Comparison of ENCODE assay signal across 1 cellular context in genomic region chr10:95539560-95540284, GRCh38.
TF ChIP-seq lines count a peak whose summit lies in the region.

No MANE protein-coding gene starts in this region.

TF ChIP-seq in HepG2, 621 proteins besides CTCF, POLR2A, EP300 and RAD21 (continued from another document and continues in another):
- TF ChIP-seq ZBTB4 (CRISPR knock-in tag; IDR thresholded peaks at IDR 0.05; ENCODE audit: borderline replicate concordance) (no peak), TAF15 (IDR thresholded peaks at IDR 0.05; ENCODE audit: low read depth, low read length, poor library complexity, severe bottlenecking) (no peak), ZNF615 (CRISPR knock-in tag; IDR thresholded peaks at IDR 0.05; ENCODE audit: borderline replicate concordance) (no peak), ZGPAT (CRISPR knock-in tag; IDR thresholded peaks at IDR 0.05) (no peak), ZNF773 (CRISPR knock-in tag; IDR thresholded peaks at IDR 0.05; ENCODE audit: borderline replicate concordance) (no peak), ZBTB8A (CRISPR knock-in tag; IDR thresholded peaks at IDR 0.05; ENCODE audit: borderline replicate concordance, low read depth) (no peak), THAP7 (CRISPR knock-in tag; IDR thresholded peaks at IDR 0.05) (no peak), RBAK (CRISPR knock-in tag; IDR thresholded peaks at IDR 0.05) (no peak), DNMT3B (CRISPR knock-in tag; conservative IDR thresholded peaks at IDR 0.05) (no peak), TGIF2 (CRISPR knock-in tag; IDR thresholded peaks at IDR 0.05) (no peak), NFKBIZ (CRISPR knock-in tag; IDR thresholded peaks at IDR 0.05) (no peak), FOXO1 (CRISPR knock-in tag; IDR thresholded peaks at IDR 0.05) (no peak; the same call in 1 of the 2 replicates), RFXAP (CRISPR knock-in tag; IDR thresholded peaks at IDR 0.05; ENCODE audit: borderline replicate concordance) (no peak), HNRNPL (IDR thresholded peaks at IDR 0.05; ENCODE audit: low read depth, low read length) (no peak), ZNF772 (CRISPR knock-in tag; IDR thresholded peaks at IDR 0.05) (no peak), KAT8 (CRISPR knock-in tag; IDR thresholded peaks at IDR 0.05) (no peak), ZNF570 (CRISPR knock-in tag; IDR thresholded peaks at IDR 0.05; ENCODE audit: borderline replicate concordance) (no peak), ZNF549 (CRISPR knock-in tag; IDR thresholded peaks at IDR 0.05) (no peak), ZNF33B (CRISPR knock-in tag; IDR thresholded peaks at IDR 0.05) (no peak), KDM6A (CRISPR knock-in tag; IDR thresholded peaks at IDR 0.05; ENCODE audit: low read depth) (peak; percentile 63; the same call in 1 of the 2 replicates), ZNF724P (CRISPR knock-in tag; IDR thresholded peaks at IDR 0.05; ENCODE audit: borderline replicate concordance) (no peak), SIX1 (CRISPR knock-in tag; IDR thresholded peaks at IDR 0.05; ENCODE audit: borderline replicate concordance) (no peak), ZNF678 (CRISPR knock-in tag; IDR thresholded peaks at IDR 0.05) (no peak), PRDM4 (CRISPR knock-in tag; IDR thresholded peaks at IDR 0.05; ENCODE audit: borderline replicate concordance) (no peak), ELF1 (CRISPR knock-in tag; IDR thresholded peaks at IDR 0.05) (no peak), HDAC6 (IDR thresholded peaks at IDR 0.05; ENCODE audit: low read depth, low read length) (no peak), NR0B2 (CRISPR knock-in tag; IDR thresholded peaks at IDR 0.05) (no peak), TFDP2 (CRISPR knock-in tag; IDR thresholded peaks at IDR 0.05) (no peak), PAXIP1 (CRISPR knock-in tag; conservative IDR thresholded peaks at IDR 0.05) (peak; percentile 85), ZNF776 (CRISPR knock-in tag; IDR thresholded peaks at IDR 0.05) (no peak), SRSF9 (IDR thresholded peaks at IDR 0.05; ENCODE audit: borderline replicate concordance, insufficient read depth, low read depth, low read length, poor library complexity, severe bottlenecking) (no peak), ZNF205 (CRISPR knock-in tag; IDR thresholded peaks at IDR 0.05) (no peak), ZNF670 (CRISPR knock-in tag; IDR thresholded peaks at IDR 0.05; ENCODE audit: borderline replicate concordance) (no peak), ZNF451 (CRISPR knock-in tag; IDR thresholded peaks at IDR 0.05) (no peak), ZNF841 (CRISPR knock-in tag; IDR thresholded peaks at IDR 0.05; ENCODE audit: borderline replicate concordance) (no peak), NFKB2 (CRISPR knock-in tag; IDR thresholded peaks at IDR 0.05; ENCODE audit: borderline replicate concordance) (no peak), FOXA1 (IDR thresholded peaks at IDR 0.05) (no peak), FOXA1 (CRISPR knock-in tag; IDR thresholded peaks at IDR 0.05) (no peak; the same call in 1 of the 2 replicates), CEBPB (IDR thresholded peaks at IDR 0.05; ENCODE audit: borderline replicate concordance, low read depth, low read length) (no peak), ZNF598 (CRISPR knock-in tag; IDR thresholded peaks at IDR 0.05; ENCODE audit: borderline replicate concordance) (no peak), GATA4 (IDR thresholded peaks at IDR 0.05; ENCODE audit: borderline replicate concordance, low read depth) (peak; percentile 14; the same call in 1 of the 2 replicates), SNAI1 (CRISPR knock-in tag; IDR thresholded peaks at IDR 0.05; ENCODE audit: borderline replicate concordance) (no peak), MIXL1 (CRISPR knock-in tag; IDR thresholded peaks at IDR 0.05) (no peak; the same call in 1 of the 2 replicates), PREB (CRISPR knock-in tag; IDR thresholded peaks at IDR 0.05) (no peak), ZXDC (CRISPR knock-in tag; IDR thresholded peaks at IDR 0.05) (no peak), HMGA1 (CRISPR knock-in tag; conservative IDR thresholded peaks at IDR 0.05) (no peak), SIN3B (IDR thresholded peaks at IDR 0.05; ENCODE audit: low read length) (no peak), EZH2 (conservative IDR thresholded peaks at IDR 0.05; ENCODE audit: low read depth, low read length) (no peak), ZNF431 (CRISPR knock-in tag; IDR thresholded peaks at IDR 0.05; ENCODE audit: borderline replicate concordance, low read depth) (no peak), PAWR (CRISPR knock-in tag; IDR thresholded peaks at IDR 0.05; ENCODE audit: borderline replicate concordance) (no peak), ZFP62 (CRISPR knock-in tag; IDR thresholded peaks at IDR 0.05) (no peak)
